ENCODE assay signal across 15 cellular contexts in genomic region chr20:8670207-8670899, GRCh38.
"Had no signal": no experiment of that assay in that cellular context is flagged by ENCODE, and none has a peak within 500 bp of the region (broad histone marks: within the 10 kb centered on the region; RNA-seq: fewer than 3 reads in every experiment).

No MANE protein-coding gene starts in this region.

- DNase-seq: cortex of kidney; effector CD8-positive, alpha-beta T cell; heart left ventricle; hippocampal formation; left colon; mammary epithelial cell; naive thymus-derived CD4-positive, alpha-beta T cell; small intestine; stimulated activated CD4-positive, alpha-beta T cell treated with anti-CD3 and anti-CD28 coated beads, Interleukin-12 subunit alpha, Interleukin-12 subunit beta, amount 100 ng/mL, for 4 hours; stimulated activated naive CD4-positive, alpha-beta T cell; stomach; transverse colon had no signal

- H3K27me3 ChIP-seq: dorsolateral prefrontal cortex, heart left ventricle, neutrophil, stomach, transverse colon had no signal

- H3K27ac ChIP-seq: dorsolateral prefrontal cortex, neutrophil, stomach, thoracic aorta, transverse colon had no signal

- H3K9me3 ChIP-seq: heart left ventricle, neutrophil, stomach, thoracic aorta, transverse colon had no signal

- H3K4me3 ChIP-seq: dorsolateral prefrontal cortex, heart left ventricle, stomach, thoracic aorta, transverse colon had no signal

- H3K36me3 ChIP-seq: neutrophil, thoracic aorta, transverse colon had no signal

- H3K4me1 ChIP-seq: transverse colon had no signal

- ATAC-seq: left colon; naive thymus-derived CD4-positive, alpha-beta T cell had no signal
